ENCODE assay signal across 32 cellular contexts in the genomic region with DNA sequence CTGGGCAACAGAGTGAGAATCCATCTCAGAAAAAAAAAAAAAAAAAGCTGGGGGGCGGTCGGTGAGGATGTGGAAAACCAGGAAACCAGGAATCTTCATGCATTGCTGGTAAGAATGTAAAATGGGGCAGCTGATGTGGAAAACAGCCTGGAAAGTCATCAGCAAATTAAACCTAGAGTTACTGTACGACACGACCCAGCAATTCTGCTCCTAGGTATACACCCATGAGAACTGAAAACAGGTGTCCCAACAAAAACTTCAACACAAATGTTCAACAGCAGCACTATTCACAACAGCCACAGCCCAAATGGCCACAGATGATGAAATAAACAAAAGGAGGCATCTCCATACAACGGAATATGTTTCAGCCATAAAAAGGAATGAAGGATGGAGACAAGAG.
"Had no signal": no experiment of that assay in that cellular context is flagged by ENCODE, and none has a peak within 500 bp of the region (broad histone marks: within the 10 kb centered on the region; RNA-seq: fewer than 3 reads in every experiment).

No MANE protein-coding gene starts in this region.

- H3K4me2 ChIP-seq: neural progenitor cell, smooth muscle cell had no signal

- H3K27ac Mint-ChIP-seq: activated CD4-positive, alpha-beta memory T cell treated with anti-CD3 and anti-CD28 coated beads for 36 hours; activated naive CD4-positive, alpha-beta T cell treated with anti-CD3 and anti-CD28 coated beads for 36 hours; activated T-helper 1 cell treated with anti-CD3 and anti-CD28 coated beads, Interleukin-12 subunit alpha, Interleukin-12 subunit beta, Interleukin-2, Interleukin-4 antibody, amounts not matched to agents 30 ng/mL and 10 ng/mL and 1 ng/mL, durations not matched to agents 14 hours and 24 hours and 36 hours; dendritic cell treated with granulocyte-macrophage colony-stimulating factor and Interleukin-4, amounts not matched to agents 40 ng/mL and 50 ng/mL, for 4 days; neural progenitor cell had no signal

- H3K4me3 Mint-ChIP-seq: activated CD4-positive, alpha-beta memory T cell treated with anti-CD3 and anti-CD28 coated beads for 36 hours; activated naive CD4-positive, alpha-beta T cell treated with anti-CD3 and anti-CD28 coated beads for 36 hours; activated T-helper 1 cell treated with anti-CD3 and anti-CD28 coated beads, Interleukin-12 subunit alpha, Interleukin-12 subunit beta, Interleukin-2, Interleukin-4 antibody, amounts not matched to agents 30 ng/mL and 10 ng/mL and 1 ng/mL, durations not matched to agents 14 hours and 24 hours and 36 hours; dendritic cell treated with granulocyte-macrophage colony-stimulating factor and Interleukin-4, amounts not matched to agents 40 ng/mL and 50 ng/mL, for 4 days; neural progenitor cell had no signal

- FAIRE-seq: bronchial epithelial cell, islet of Langerhans, TTC549 had no signal

- H2AFZ ChIP-seq: neural progenitor cell, parathyroid adenoma had no signal

- H3K4me3 ChIP-seq: esophagus squamous epithelium, left lung, lower lobe of right lung, neural progenitor cell, right atrium auricular region, smooth muscle cell, tibial artery had no signal

- H3K9me3 Mint-ChIP-seq: central memory CD8-positive, alpha-beta T cell had no signal

- H3K9ac ChIP-seq: neural progenitor cell, parathyroid adenoma had no signal

- H3K9me3 ChIP-seq: tibial artery had no signal

- DNase-seq: activated CD4-positive, alpha-beta memory T cell treated with anti-CD3 and anti-CD28 coated beads for 36 hours; activated CD4-positive, alpha-beta T cell treated with anti-CD3 and anti-CD28 coated beads for 48 hours; activated CD8-positive, alpha-beta memory T cell treated with anti-CD3 and anti-CD28 coated beads, Interleukin-2, amount 50 U/mL, for 4 hours; activated effector memory CD4-positive, alpha-beta T cell treated with anti-CD3 and anti-CD28 coated beads, Interleukin-2, amount 50 U/mL, for 16 hours; activated naive CD4-positive, alpha-beta T cell treated with anti-CD3 and anti-CD28 coated beads for 36 hours; activated T-cell treated with anti-CD3 and anti-CD28 coated beads, Interleukin-2, amount 50 U/mL, for 1 hour; amniotic stem cell; effector CD4-positive, alpha-beta T cell; esophagus squamous epithelium; foreskin melanocyte; lower lobe of right lung; mesenchymal stem cell; naive thymus-derived CD8-positive, alpha-beta T cell; occipital lobe; stimulated activated CD4-positive, alpha-beta T cell treated with anti-CD3 and anti-CD28 coated beads, Interleukin-15, amount 100 ng/mL, for 24 hours; stimulated activated CD4-positive, alpha-beta T cell treated with anti-CD3 and anti-CD28 coated beads, Interleukin-2, amount 100 ng/mL, for 24 hours; stimulated activated naive CD8-positive, alpha-beta T cell treated with anti-CD3 and anti-CD28 coated beads, Interleukin-15, Interleukin-2, amounts not matched to agents 100 U/mL and 50 U/mL, for 24 hours; T-helper 9 cell; tibial artery had no signal

- H3K27me3 Mint-ChIP-seq: activated CD4-positive, alpha-beta memory T cell treated with anti-CD3 and anti-CD28 coated beads for 36 hours; central memory CD8-positive, alpha-beta T cell; dendritic cell treated with granulocyte-macrophage colony-stimulating factor and Interleukin-4, amounts not matched to agents 40 ng/mL and 50 ng/mL, for 4 days; naive thymus-derived CD8-positive, alpha-beta T cell had no signal

- ATAC-seq: left lung; naive thymus-derived CD8-positive, alpha-beta T cell; stimulated activated naive CD8-positive, alpha-beta T cell treated with anti-CD3 and anti-CD28 coated beads, Interleukin-15, Interleukin-2, amounts not matched to agents 100 U/mL and 50 U/mL, for 24 hours had no signal

- H3K27me3 ChIP-seq: esophagus squamous epithelium, left lung, neural progenitor cell, right atrium auricular region, tibial artery had no signal

- H3K4me1 ChIP-seq: neural progenitor cell had no signal

- H3K27ac ChIP-seq: epithelial cell of prostate, esophagus squamous epithelium, left lung, lower lobe of right lung, neural progenitor cell, parathyroid adenoma, right atrium auricular region, tibial artery, VCaP had no signal

- H3K4me1 Mint-ChIP-seq: neural progenitor cell had no signal
